22 cellular contexts compared by ENCODE assay signal in the genomic region with DNA sequence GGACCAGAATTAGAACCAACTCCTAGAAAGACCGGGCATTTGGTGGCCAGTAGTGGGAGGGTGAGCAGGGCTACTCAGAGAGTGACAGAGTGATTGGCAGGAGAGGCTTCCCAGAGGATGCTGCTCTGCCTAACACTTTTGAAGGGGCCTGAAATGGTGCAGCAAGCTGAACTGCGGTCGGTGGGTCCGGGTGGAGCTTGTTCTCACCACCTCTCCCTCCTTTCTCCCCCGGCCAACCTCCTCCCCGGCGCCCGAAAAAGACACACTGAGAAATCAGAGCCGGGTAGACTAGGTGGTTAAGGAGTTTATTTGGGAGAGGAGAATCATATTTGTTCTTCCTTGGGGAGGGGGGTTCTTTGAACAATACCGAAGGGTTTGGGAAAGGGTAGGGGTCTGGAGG. TPM values are rescaled to one million over a fixed set of nuclear protein-coding genes. Genes with fewer than 3 reads are reported as not detected.
DNase-seq lines count a peak whose midpoint lies in the region; ATAC-seq, FAIRE-seq and TF ChIP-seq lines count a peak whose summit lies in the region.
"Had no signal": no experiment of that assay in that cellular context is flagged by ENCODE, and none has a peak within 500 bp of the region (broad histone marks: within the 10 kb centered on the region; RNA-seq: fewer than 3 reads in every experiment).

No MANE protein-coding gene starts in this region.

- H3K27me3 ChIP-seq in right atrium auricular region (no peaks in the 10 kb centered on the region), K562 (ENCODE audit: control insufficient read depth in 2 of 2, insufficient read depth in 2 of 2, low read length in 2 of 2) (no peaks in the 10 kb centered on the region), vagina (no peaks in the 10 kb centered on the region)
- H3K27me3 ChIP-seq: heart right ventricle, SJCRH30 had no signal

- no peak for TF ChIP-seq CTCF in right atrium auricular region (IDR thresholded peaks at IDR 0.05)
- no peak for TF ChIP-seq CTCF in K562 (IDR thresholded peaks at IDR 0.05 in 2 of 3, conservative IDR thresholded peaks at IDR 0.05 in 1 of 3; ENCODE audit: insufficient read depth in 2 of 3, low read depth in 1 of 3, low read length in 3 of 3)
- TF ChIP-seq CTCF in nephron progenitor cell (IDR thresholded peaks at IDR 0.05): no peak
- no peak for TF ChIP-seq CTCF in vagina (IDR thresholded peaks at IDR 0.05)
- TF ChIP-seq CTCF in D721Med (IDR thresholded peaks at IDR 0.05; ENCODE audit: insufficient read depth, missing control alignments): no peak

- no peak for ATAC-seq in left ventricle myocardium superior
- ATAC-seq in K562: no peak
- ATAC-seq in left lobe of liver: no peak
- ATAC-seq in GM21423 (IDR thresholded peaks at IDR 0.05; ENCODE audit: unreplicated experiment): no peak
- ATAC-seq: activated CD8-positive, alpha-beta T cell treated with anti-CD3 and anti-CD28 coated beads, Interleukin-2, amount 10 ng/mL, durations not matched to agents 7 days and 5 days; heart right ventricle; stimulated activated naive B cell treated with anti-CD40 and anti-IgM and Interleukin-4, amounts not matched to agents 10 μg/mL and 1 μg/mL and 100 μg/mL, for 72 hours had no signal

- no peak for TF ChIP-seq POLR2A in K562 (conservative IDR thresholded peaks at IDR 0.05)
- TF ChIP-seq POLR2A in vagina (IDR thresholded peaks at IDR 0.05): no peak

- H3K27ac Mint-ChIP-seq in nephron progenitor cell: no peak overlapping the region
- H3K27ac Mint-ChIP-seq: activated CD8-positive, alpha-beta T cell treated with anti-CD3 and anti-CD28 coated beads, Interleukin-2, amount 10 ng/mL, durations not matched to agents 7 days and 5 days; HFFc6; memory B cell had no signal

- WGBS in K562 (ENCODE audit: insufficient coverage, low coverage, missing lambda C conversion rate): 67% methylated on average over 10 of the region's 10 CpGs

- TF ChIP-seq EP300 in K562 (IDR thresholded peaks at IDR 0.05; ENCODE audit: low read length): no peak

- H3K36me3 ChIP-seq in right atrium auricular region: no peaks in the 10 kb centered on the region
- peaks cover 16% of the 10 kb centered on the region; the same call in 1 of the 3 replicates for H3K36me3 ChIP-seq in K562 (ENCODE audit: control insufficient read depth, insufficient read depth, low read length)
- H3K36me3 ChIP-seq in vagina: no peaks in the 10 kb centered on the region
- H3K36me3 ChIP-seq: SJCRH30 had no signal

- H3K4me3 Mint-ChIP-seq in nephron progenitor cell: peak overlapping the region; percentile 61
- H3K4me3 Mint-ChIP-seq: HFFc6 had no signal

- H3K79me2 ChIP-seq in K562 (ENCODE audit: control insufficient read depth, insufficient read depth, low read length): peaks cover 50% of the 10 kb centered on the region

- in situ Hi-C loops in K562 (cut with MboI): no loop called here

- no peak for TF ChIP-seq RAD21 in K562 (CRISPR knock-in tag; conservative IDR thresholded peaks at IDR 0.05 in 1 of 2, IDR thresholded peaks at IDR 0.05 in 1 of 2)

- no peaks in the 10 kb centered on the region for H3K9me3 ChIP-seq in right atrium auricular region
- H3K9me3 ChIP-seq in K562 (replicated peaks; ENCODE audit: control insufficient read depth, insufficient read depth, low read depth, low read length): no peaks in the 10 kb centered on the region
- no peaks in the 10 kb centered on the region for H3K9me3 ChIP-seq in vagina
- H3K9me3 ChIP-seq: SJCRH30 had no signal

- CTCF ChIA-PET in K562 (lab: Yijun Ruan, JAX; ENCODE audit: low intra/inter-chr PET ratio): no interaction called here

- H3K4me3 ChIP-seq in right atrium auricular region (no peak overlapping the region), K562 (no peak overlapping the region), vagina (no peak overlapping the region)
- H3K4me3 ChIP-seq: heart right ventricle, SJCRH30 had no signal

- intact Hi-C loops in left ventricle myocardium superior (cut with micrococcal nuclease): no loop called here
- intact Hi-C loops in K562 (cut with micrococcal nuclease): no loop called here
- intact Hi-C loops in vagina (cut with DNase I): no loop called here

- DNase-seq in right atrium auricular region (ENCODE audit: low spot score) (no peak), left ventricle myocardium superior (no peak), K562 (ENCODE audit: extremely low read depth in 1 of 4, low spot score in 3 of 4) (no peak), nephron progenitor cell (no peak), vagina (ENCODE audit: extremely low spot score in 2 of 2) (no peak), left lobe of liver (ENCODE audit: low spot score) (no peak), D721Med (ENCODE audit: insufficient read length, low spot score) (no peak)
- DNase-seq: activated CD8-positive, alpha-beta T cell treated with anti-CD3 and anti-CD28 coated beads, Interleukin-2, amount 10 ng/mL, durations not matched to agents 7 days and 5 days; activated naive CD8-positive, alpha-beta T cell treated with anti-CD3 and anti-CD28 coated beads, Interleukin-2, amount 10 ng/mL, durations not matched to agents 7 days and 5 days; CD8-positive, alpha-beta memory T cell; heart right ventricle; HFFc6; NCI-H1105 treated with DMSO at 0.1 percent for 48 hours; NCI-H524 treated with DMSO at 0.1 percent for 48 hours; SJCRH30; stimulated activated CD4-positive, alpha-beta T cell treated with anti-CD3 and anti-CD28 coated beads, Interleukin-15, amount 100 ng/mL, for 24 hours; stimulated activated naive B cell treated with anti-CD40 and anti-IgM and Interleukin-4, amounts not matched to agents 10 μg/mL and 1 μg/mL and 100 μg/mL, for 72 hours had no signal

- FAIRE-seq in K562 (lab: Jason Lieb, UNC) (no peak), D721Med (lab: Jason Lieb, UNC) (no peak)
- FAIRE-seq: islet of Langerhans had no signal

- H3K27ac ChIP-seq in right atrium auricular region: peak overlapping the region; percentile 31 to 77
- peak overlapping the region; percentile 91; the same call in 1 of the 3 replicates for H3K27ac ChIP-seq in K562 (ENCODE audit: extremely low read depth, low read depth, low read length)
- H3K27ac ChIP-seq in vagina: peak overlapping the region; percentile 76
- H3K27ac ChIP-seq: SJCRH30 had no signal

- peaks cover 49% of the 10 kb centered on the region for H3K4me1 Mint-ChIP-seq in nephron progenitor cell

- peaks cover 0 to 11% of the 10 kb centered on the region in 2 donors for H3K4me1 ChIP-seq in right atrium auricular region
- peaks cover 36 to 51% of the 10 kb centered on the region in 2 experiments for H3K4me1 ChIP-seq in K562 (replicated peaks in 1 of 2; ENCODE audit: control insufficient read depth in 2 of 2, insufficient read depth in 2 of 2, low read length in 2 of 2)
- H3K4me1 ChIP-seq in vagina: peaks cover 22% of the 10 kb centered on the region
- H3K4me1 ChIP-seq: SJCRH30 had no signal

- H3K9me1 ChIP-seq in K562 (ENCODE audit: control insufficient read depth, insufficient read depth, low read length): no peaks in the 10 kb centered on the region

- H3K27me3 Mint-ChIP-seq in nephron progenitor cell (ENCODE audit: low read depth, poor library complexity): no peaks in the 10 kb centered on the region
- H3K27me3 Mint-ChIP-seq: activated naive CD8-positive, alpha-beta T cell treated with anti-CD3 and anti-CD28 coated beads, Interleukin-2, amount 10 ng/mL, durations not matched to agents 7 days and 5 days; memory B cell; stimulated activated naive B cell treated with anti-CD40 and anti-IgM and Interleukin-4, amounts not matched to agents 10 μg/mL and 1 μg/mL and 100 μg/mL, for 72 hours had no signal

- BruUV-seq in K562 (replicated peaks; lab: Mats Ljungman, UMichigan): no TSS peak

- H3K9ac ChIP-seq in K562 (ENCODE audit: insufficient read depth in 1 of 2, low read depth in 2 of 2, low read length in 2 of 2): peak overlapping the region in 1 of 2 experiments; percentile 33; a peak in 1 of 4 replicates

- no peak overlapping the region for H3K4me2 ChIP-seq in K562 (ENCODE audit: insufficient read depth, low read length)

- no peak overlapping the region for H2AFZ ChIP-seq in K562 (ENCODE audit: low read depth, low read length)

- POLR2A ChIA-PET in K562 (lab: Yijun Ruan, JAX): no interaction called here

- peaks cover 2% of the 10 kb centered on the region for H3K36me3 Mint-ChIP-seq in nephron progenitor cell (ENCODE audit: low read depth)

- peaks cover 9% of the 10 kb centered on the region for H4K20me1 ChIP-seq in K562 (replicated peaks; ENCODE audit: control insufficient read depth, insufficient read depth, low read length)

- peaks cover 62% of the 10 kb centered on the region for H3K9me3 Mint-ChIP-seq in nephron progenitor cell
- H3K9me3 Mint-ChIP-seq: activated naive CD8-positive, alpha-beta T cell treated with anti-CD3 and anti-CD28 coated beads, Interleukin-2, amount 10 ng/mL, durations not matched to agents 7 days and 5 days; CD8-positive, alpha-beta memory T cell; HFFc6; memory B cell; stimulated activated naive B cell treated with anti-CD40 and anti-IgM and Interleukin-4, amounts not matched to agents 10 μg/mL and 1 μg/mL and 100 μg/mL, for 72 hours had no signal

RNA-seq across cellular contexts. Expression of a gene that starts 1.4 kb away (rescaled TPM):
- total RNA-seq in right atrium auricular region (10 to 100 TPM in 1 of 2 donors, 1 to 10 TPM in 1; 7.2 to 12.7 TPM), left ventricle myocardium superior (12.7 TPM), K562 (2014; rRNA removed) (24.7 and 26.8 TPM in 2 replicates), K562 (2014; rRNA removed; fragmentation: Illumina TruSeq; extraction: Trizol) (6.8 and 8.7 TPM in 2 replicates), K562 (2015; rRNA removed; fragmentation: Illumina TruSeq; extraction: Trizol) (10.2 and 11.2 TPM in 2 replicates), K562 (2021) (43.8 and 44.3 TPM in 2 replicates), vagina (26.5 TPM), left lobe of liver (4.5 TPM)
- 44.7 and 103 TPM in 2 replicates for total RNA-seq in K562 (2011; cell fraction: chromatin; rRNA removed; ENCODE audit: low replicate concordance)
- total RNA-seq in K562 (2011; cell fraction: nucleolus; rRNA removed): 65.1 and 65.2 TPM in 2 replicates
- total RNA-seq in K562 (2011; cell fraction: nucleoplasm; rRNA removed): 41.5 and 44.2 TPM in 2 replicates
- polyA plus RNA-seq in K562 (2011; rRNA removed) (14.0 and 22.0 TPM in 2 replicates), K562 (2014; fragmentation: Illumina TruSeq; extraction: Trizol) (19.1 and 19.4 TPM in 2 replicates), K562 (2014; fragmentation: Nextera tagmentation; extraction: Ambion mirVana) (1 to 10 TPM; 1.1 to 1.4 TPM), K562 (2014; rRNA removed) (23.7 and 32.8 TPM in 2 replicates)
- 13.3 and 26.4 TPM in 2 replicates for polyA plus RNA-seq in K562 (2011; cell fraction: cytosol; rRNA removed)
- 49.4 and 83.5 TPM in 2 replicates for polyA plus RNA-seq in K562 (2011; cell fraction: nucleus; rRNA removed)
- 28.6 and 29.5 TPM in 2 replicates for polyA plus RNA-seq in K562 (2012)
- 10.3 and 12.1 TPM in 2 replicates for polyA minus RNA-seq in K562 (2011; rRNA and poly(A)+ RNA removed)
- 30.0 and 34.3 TPM in 2 replicates for polyA minus RNA-seq in K562 (2011; cell fraction: cytosol; rRNA and poly(A)+ RNA removed)
- 18.0 and 18.3 TPM in 2 replicates for polyA minus RNA-seq in K562 (2011; cell fraction: nucleus; rRNA and poly(A)+ RNA removed)

RNA-seq across cellular contexts. Expression of a gene that starts 12.5 kb away (rescaled TPM):
- total RNA-seq in right atrium auricular region (1 to 10 TPM; 2.8 to 3.5 TPM), left ventricle myocardium superior (1.5 TPM), K562 (2014; rRNA removed) (3.4 and 3.9 TPM in 2 replicates), K562 (2014; rRNA removed; fragmentation: Illumina TruSeq; extraction: Trizol) (2.2 and 2.6 TPM in 2 replicates), K562 (2015; rRNA removed; fragmentation: Illumina TruSeq; extraction: Trizol) (1.5 and 1.6 TPM in 2 replicates), K562 (2021) (2.1 and 3.0 TPM in 2 replicates), vagina (11.0 TPM), left lobe of liver (0.10 TPM)
- 4.8 and 8.4 TPM in 2 replicates for total RNA-seq in K562 (2011; cell fraction: chromatin; rRNA removed; ENCODE audit: low replicate concordance)
- 6.8 and 7.3 TPM in 2 replicates for total RNA-seq in K562 (2011; cell fraction: nucleolus; rRNA removed)
- 6.0 and 10.6 TPM in 2 replicates for total RNA-seq in K562 (2011; cell fraction: nucleoplasm; rRNA removed)
- polyA plus RNA-seq in K562 (2011; rRNA removed) (3.9 and 5.1 TPM in 2 replicates), K562 (2014; fragmentation: Illumina TruSeq; extraction: Trizol) (2.4 and 2.9 TPM in 2 replicates), K562 (2014; fragmentation: Nextera tagmentation; extraction: Ambion mirVana) (under 1 TPM; 0.48 to 0.52 TPM), K562 (2014; rRNA removed) (3.6 and 4.3 TPM in 2 replicates)
- 5.7 and 10.1 TPM in 2 replicates for polyA plus RNA-seq in K562 (2011; cell fraction: cytosol; rRNA removed)
- polyA plus RNA-seq in K562 (2011; cell fraction: nucleus; rRNA removed): 3.8 and 7.1 TPM in 2 replicates
- polyA plus RNA-seq in K562 (2012): 1.8 and 4.5 TPM in 2 replicates
- polyA minus RNA-seq in K562 (2011; rRNA and poly(A)+ RNA removed): 1.6 and 3.3 TPM in 2 replicates
- 1.3 and 4.0 TPM in 2 replicates for polyA minus RNA-seq in K562 (2011; cell fraction: cytosol; rRNA and poly(A)+ RNA removed)
- polyA minus RNA-seq in K562 (2011; cell fraction: nucleus; rRNA and poly(A)+ RNA removed): 3.8 and 4.0 TPM in 2 replicates

RNA-seq across cellular contexts. Expression of a gene that starts 15.8 kb away (rescaled TPM):
- total RNA-seq in right atrium auricular region (10 to 100 TPM; 47.8 to 64.8 TPM), left ventricle myocardium superior (62.3 TPM), K562 (2014; rRNA removed) (34.7 and 55.2 TPM in 2 replicates), K562 (2014; rRNA removed; fragmentation: Illumina TruSeq; extraction: Trizol) (65.1 and 67.8 TPM in 2 replicates), K562 (2015; rRNA removed; fragmentation: Illumina TruSeq; extraction: Trizol) (70.4 and 73.0 TPM in 2 replicates), K562 (2021) (106 and 112 TPM in 2 replicates), vagina (81.3 TPM), left lobe of liver (11.7 TPM)
- 74.1 and 122 TPM in 2 replicates for total RNA-seq in K562 (2011; cell fraction: chromatin; rRNA removed; ENCODE audit: low replicate concordance)
- 138 and 180 TPM in 2 replicates for total RNA-seq in K562 (2011; cell fraction: nucleolus; rRNA removed)
- total RNA-seq in K562 (2011; cell fraction: nucleoplasm; rRNA removed): 178 and 233 TPM in 2 replicates
- polyA plus RNA-seq in K562 (2011; rRNA removed) (169 and 175 TPM in 2 replicates), K562 (2014; fragmentation: Illumina TruSeq; extraction: Trizol) (199 and 236 TPM in 2 replicates), K562 (2014; fragmentation: Nextera tagmentation; extraction: Ambion mirVana) (100 to 1,000 TPM; 117 to 208 TPM), K562 (2014; rRNA removed) (63.0 and 96.3 TPM in 2 replicates)
- 367 and 379 TPM in 2 replicates for polyA plus RNA-seq in K562 (2011; cell fraction: cytosol; rRNA removed)
- 76.0 and 82.2 TPM in 2 replicates for polyA plus RNA-seq in K562 (2011; cell fraction: nucleus; rRNA removed)
- 170 and 356 TPM in 2 replicates for polyA plus RNA-seq in K562 (2012)
- 88.3 and 104 TPM in 2 replicates for polyA minus RNA-seq in K562 (2011; rRNA and poly(A)+ RNA removed)
- polyA minus RNA-seq in K562 (2011; cell fraction: cytosol; rRNA and poly(A)+ RNA removed): 55.9 and 80.5 TPM in 2 replicates
- polyA minus RNA-seq in K562 (2011; cell fraction: nucleus; rRNA and poly(A)+ RNA removed): 8.6 and 18.3 TPM in 2 replicates

RNA-seq across cellular contexts. Expression of a gene that starts 25.0 kb away (rescaled TPM):
- total RNA-seq in right atrium auricular region (10 to 100 TPM; 18.9 to 23.4 TPM), left ventricle myocardium superior (3.8 TPM), K562 (2014; rRNA removed) (2.5 and 3.5 TPM in 2 replicates), K562 (2014; rRNA removed; fragmentation: Illumina TruSeq; extraction: Trizol) (0.32 and 0.33 TPM in 2 replicates), K562 (2015; rRNA removed; fragmentation: Illumina TruSeq; extraction: Trizol) (0.47 and 0.79 TPM in 2 replicates), K562 (2021) (2.2 and 2.4 TPM in 2 replicates), vagina (2.2 TPM), left lobe of liver (27.7 TPM)
- total RNA-seq in K562 (2011; cell fraction: chromatin; rRNA removed; ENCODE audit: low replicate concordance): 3.0 TPM in 2 replicates
- total RNA-seq in K562 (2011; cell fraction: nucleolus; rRNA removed): 1.8 and 2.7 TPM in 2 replicates
- total RNA-seq in K562 (2011; cell fraction: nucleoplasm; rRNA removed): 2.5 and 4.6 TPM in 2 replicates
- polyA plus RNA-seq in K562 (2011; rRNA removed) (0.78 and 1.6 TPM in 2 replicates), K562 (2014; fragmentation: Illumina TruSeq; extraction: Trizol) (0.28 and 1.2 TPM in 2 replicates), K562 (2014; fragmentation: Nextera tagmentation; extraction: Ambion mirVana) (under 1 TPM; 0.08 to 0.22 TPM), K562 (2014; rRNA removed) (1.4 and 1.9 TPM in 2 replicates)
- polyA plus RNA-seq in K562 (2011; cell fraction: cytosol; rRNA removed): 2.6 and 4.7 TPM in 2 replicates
- 2.2 and 4.1 TPM in 2 replicates for polyA plus RNA-seq in K562 (2011; cell fraction: nucleus; rRNA removed)
- 1.1 and 1.7 TPM in 2 replicates for polyA plus RNA-seq in K562 (2012)
- polyA minus RNA-seq in K562 (2011; rRNA and poly(A)+ RNA removed): 0.91 and 1.2 TPM in 2 replicates
- 1.0 and 2.2 TPM in 2 replicates for polyA minus RNA-seq in K562 (2011; cell fraction: cytosol; rRNA and poly(A)+ RNA removed)
- 2.2 and 2.7 TPM in 2 replicates for polyA minus RNA-seq in K562 (2011; cell fraction: nucleus; rRNA and poly(A)+ RNA removed)

RNA-seq across cellular contexts. Expression of a gene that starts 45.6 kb away (rescaled TPM):
- under 1 TPM; 0.08 to 0.11 TPM for total RNA-seq in right atrium auricular region
- 0.47 TPM for total RNA-seq in left ventricle myocardium superior
- total RNA-seq in K562 (2011; cell fraction: chromatin; rRNA removed; ENCODE audit: low replicate concordance): 2.0 TPM in 2 replicates
- 0.79 and 0.83 TPM in 2 replicates for total RNA-seq in K562 (2011; cell fraction: nucleolus; rRNA removed)
- total RNA-seq in K562 (2011; cell fraction: nucleoplasm; rRNA removed): 0.84 and 1.7 TPM in 2 replicates
- total RNA-seq in K562 (2014; rRNA removed): under 0.01 TPM in 1 of 2 replicates, not detected in the other
- total RNA-seq in K562 (2014; rRNA removed; fragmentation: Illumina TruSeq; extraction: Trizol): not detected in 2 replicates
- total RNA-seq in K562 (2015; rRNA removed; fragmentation: Illumina TruSeq; extraction: Trizol): not detected in 2 replicates
- 0.04 TPM in 2 replicates for total RNA-seq in K562 (2021)
- polyA plus RNA-seq in K562 (2011; rRNA removed): 0.13 and 0.37 TPM in 2 replicates
- polyA plus RNA-seq in K562 (2011; cell fraction: cytosol; rRNA removed): 0.10 and 0.22 TPM in 2 replicates
- polyA plus RNA-seq in K562 (2011; cell fraction: nucleus; rRNA removed): 1.5 and 1.9 TPM in 2 replicates
- polyA plus RNA-seq in K562 (2012): 0.10 and 0.36 TPM in 2 replicates
- polyA plus RNA-seq in K562 (2014; fragmentation: Illumina TruSeq; extraction: Trizol): 0.01 and 0.03 TPM in 2 replicates
- under 1 TPM in 1 of 2 experiments, not detected in 1; 0.01 TPM for polyA plus RNA-seq in K562 (2014; fragmentation: Nextera tagmentation; extraction: Ambion mirVana)
- 0.15 and 0.41 TPM in 2 replicates for polyA plus RNA-seq in K562 (2014; rRNA removed)
- 0.04 and 0.06 TPM in 2 replicates for polyA minus RNA-seq in K562 (2011; rRNA and poly(A)+ RNA removed)
- not detected in 2 replicates for polyA minus RNA-seq in K562 (2011; cell fraction: cytosol; rRNA and poly(A)+ RNA removed)
- polyA minus RNA-seq in K562 (2011; cell fraction: nucleus; rRNA and poly(A)+ RNA removed): 0.27 and 0.56 TPM in 2 replicates
- total RNA-seq in vagina: 0.25 TPM
- not detected for total RNA-seq in left lobe of liver
- total RNA-seq: Daoy, HFFc6, LHCN-M2, SJCRH30 had no signal
- polyA plus RNA-seq: CD8-positive, alpha-beta memory T cell had no signal
